35 cellular contexts compared by ENCODE assay signal in the genomic region with DNA sequence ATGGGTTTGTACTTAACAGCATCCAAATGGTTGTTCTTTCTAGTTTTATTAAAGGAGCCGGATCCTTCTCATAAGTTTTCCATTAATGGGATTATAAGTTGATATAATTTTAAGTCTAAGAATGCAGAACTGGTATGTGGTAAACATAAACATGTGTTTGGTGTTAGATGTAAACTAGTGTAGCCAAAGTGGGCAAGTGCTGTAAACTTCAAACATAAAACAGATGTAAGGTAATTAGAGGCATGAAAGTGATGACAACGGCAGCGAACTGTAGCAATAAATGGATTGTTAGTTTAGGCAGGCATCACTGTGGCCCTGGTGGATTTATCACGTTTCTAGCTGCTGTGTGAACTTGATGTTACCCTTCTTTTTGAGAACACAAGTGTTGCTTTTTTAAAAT. TPM values are rescaled to one million over a fixed set of nuclear protein-coding genes. Genes with fewer than 3 reads are reported as not detected.
"Had no signal": no experiment of that assay in that cellular context is flagged by ENCODE, and none has a peak within 500 bp of the region (broad histone marks: within the 10 kb centered on the region; RNA-seq: fewer than 3 reads in every experiment).

No MANE protein-coding gene starts in this region.

- H3K36me3 Mint-ChIP-seq: activated naive CD4-positive, alpha-beta T cell treated with anti-CD3 and anti-CD28 coated beads, Interleukin-2, amount 50 U/mL, for 24 hours; activated naive CD8-positive, alpha-beta T cell treated with anti-CD3 and anti-CD28 coated beads for 36 hours; brain had no signal

- H3K27ac ChIP-seq: adrenal gland, breast epithelium, coronary artery, dorsolateral prefrontal cortex, gastroesophageal sphincter, hepatocyte, WERI-Rb-1 had no signal

- ATAC-seq: activated CD4-positive, CD25-positive, alpha-beta regulatory T cell treated with anti-CD3 and anti-CD28 coated beads, Interleukin-2, amount 50 U/mL, for 24 hours; activated CD8-positive, alpha-beta T cell treated with anti-CD3 and anti-CD28 coated beads for 36 hours; activated naive CD8-positive, alpha-beta T cell treated with anti-CD3 and anti-CD28 coated beads, Interleukin-2, amount 50 U/mL, for 24 hours; activated T-cell treated with anti-CD3 and anti-CD28 coated beads, Interleukin-2, amount 50 U/mL, for 4 hours; activated T-helper 17 cell treated with anti-CD3 and anti-CD28 coated beads, Interleukin-2, amount 50 U/mL, for 72 hours; esophagus mucosa; gastroesophageal sphincter; T-helper 17 cell had no signal

- H3K36me3 ChIP-seq: adrenal gland, breast epithelium, gastroesophageal sphincter, heart right ventricle, WERI-Rb-1 had no signal

- H3K27ac Mint-ChIP-seq: activated B cell treated with CpG ODN at 0.5 μM for 24 hours; activated CD8-positive, alpha-beta T cell treated with anti-CD3 and anti-CD28 coated beads for 36 hours; activated naive CD4-positive, alpha-beta T cell treated with anti-CD3 and anti-CD28 coated beads, Interleukin-2, amount 50 U/mL, for 24 hours; activated naive CD8-positive, alpha-beta T cell treated with anti-CD3 and anti-CD28 coated beads for 36 hours; activated naive CD8-positive, alpha-beta T cell treated with anti-CD3 and anti-CD28 coated beads, Interleukin-2, amount 50 U/mL, for 24 hours; activated T-helper 17 cell treated with anti-CD3 and anti-CD28 coated beads, Interleukin-2, amount 50 U/mL, for 72 hours; brain; dendritic cell treated with granulocyte-macrophage colony-stimulating factor and Interleukin-4, amounts not matched to agents 40 ng/mL and 50 ng/mL, for 4 days; endodermal cell; T-helper 17 cell; T-helper 2 cell treated with Interferon-gamma antibody and Interleukin-4, amounts not matched to agents 5 μg/mL and 100 μg/mL, for 36 hours had no signal

- H3K4me3 Mint-ChIP-seq: activated B cell treated with CpG ODN at 0.5 μM for 24 hours; activated CD8-positive, alpha-beta T cell treated with anti-CD3 and anti-CD28 coated beads for 36 hours; activated naive CD4-positive, alpha-beta T cell treated with anti-CD3 and anti-CD28 coated beads, Interleukin-2, amount 50 U/mL, for 24 hours; activated naive CD8-positive, alpha-beta T cell treated with anti-CD3 and anti-CD28 coated beads for 36 hours; activated naive CD8-positive, alpha-beta T cell treated with anti-CD3 and anti-CD28 coated beads, Interleukin-2, amount 50 U/mL, for 24 hours; activated T-cell treated with anti-CD3 and anti-CD28 coated beads, Interleukin-2, amount 50 U/mL, for 4 hours; activated T-helper 17 cell treated with anti-CD3 and anti-CD28 coated beads, Interleukin-2, amount 50 U/mL, for 72 hours; brain; central memory CD8-positive, alpha-beta T cell; dendritic cell treated with granulocyte-macrophage colony-stimulating factor and Interleukin-4, amounts not matched to agents 40 ng/mL and 50 ng/mL, for 4 days; endodermal cell; T-helper 17 cell; T-helper 2 cell treated with Interferon-gamma antibody and Interleukin-4, amounts not matched to agents 5 μg/mL and 100 μg/mL, for 36 hours had no signal

- H2AFZ ChIP-seq: hepatocyte had no signal

- DNase-seq: activated B cell treated with CpG ODN at 0.5 μM for 24 hours; activated CD4-positive, alpha-beta T cell treated with anti-CD3 and anti-CD28 coated beads for 48 hours; activated CD4-positive, alpha-beta T cell treated with anti-CD3 and anti-CD28 coated beads, Interleukin-2, amount 50 U/mL, for 1 hour; activated CD4-positive, alpha-beta T cell treated with anti-CD3 and anti-CD28 coated beads, Interleukin-2, amount 50 U/mL, for 48 hours; activated CD8-positive, alpha-beta memory T cell treated with anti-CD3 and anti-CD28 coated beads for 24 hours; activated CD8-positive, alpha-beta T cell treated with anti-CD3 and anti-CD28 coated beads for 36 hours; activated effector memory CD4-positive, alpha-beta T cell treated with Interleukin-2 at 50 U/mL for 16 hours; activated gamma-delta T cell treated with Interleukin-2 at 50 U/mL for 16 hours; activated naive CD4-positive, alpha-beta T cell treated with Interleukin-2 at 50 U/mL for 16 hours; activated naive CD8-positive, alpha-beta T cell treated with anti-CD3 and anti-CD28 coated beads for 36 hours; activated naive CD8-positive, alpha-beta T cell treated with anti-CD3 and anti-CD28 coated beads, Interleukin-2, amount 50 U/mL, for 24 hours; activated T-cell treated with anti-CD3 and anti-CD28 coated beads, Interleukin-2, amount 50 U/mL, for 4 hours; adrenal gland; amygdala; aorta; dorsolateral prefrontal cortex; effector memory CD4-positive, alpha-beta T cell; endodermal cell; foreskin melanocyte; heart right ventricle; T-helper 17 cell; T1000; WERI-Rb-1 had no signal

- H3K27me3 ChIP-seq: adrenal gland, breast epithelium, hepatocyte had no signal

- H3K4me2 ChIP-seq: hepatocyte had no signal

- H3K9me3 Mint-ChIP-seq: activated B cell treated with CpG ODN at 0.5 μM for 24 hours; activated CD8-positive, alpha-beta T cell treated with anti-CD3 and anti-CD28 coated beads for 36 hours; activated naive CD8-positive, alpha-beta T cell treated with anti-CD3 and anti-CD28 coated beads for 36 hours; activated naive CD8-positive, alpha-beta T cell treated with anti-CD3 and anti-CD28 coated beads, Interleukin-2, amount 50 U/mL, for 24 hours; activated T-cell treated with anti-CD3 and anti-CD28 coated beads, Interleukin-2, amount 50 U/mL, for 4 hours; activated T-helper 17 cell treated with anti-CD3 and anti-CD28 coated beads, Interleukin-2, amount 50 U/mL, for 72 hours; central memory CD8-positive, alpha-beta T cell; dendritic cell treated with granulocyte-macrophage colony-stimulating factor and Interleukin-4, amounts not matched to agents 40 ng/mL and 50 ng/mL, for 4 days; T-helper 2 cell treated with Interferon-gamma antibody and Interleukin-4, amounts not matched to agents 5 μg/mL and 100 μg/mL, for 36 hours had no signal

- H3K9me3 ChIP-seq: adrenal gland, breast epithelium, gastroesophageal sphincter had no signal

- H3K79me2 ChIP-seq: hepatocyte had no signal

- H3K4me1 ChIP-seq: breast epithelium, gastroesophageal sphincter had no signal

- H3K4me3 ChIP-seq: adrenal gland, breast epithelium, dorsolateral prefrontal cortex, gastroesophageal sphincter, hepatocyte had no signal

- H3K4me1 Mint-ChIP-seq: activated B cell treated with CpG ODN at 0.5 μM for 24 hours; activated naive CD4-positive, alpha-beta T cell treated with anti-CD3 and anti-CD28 coated beads, Interleukin-2, amount 50 U/mL, for 24 hours; activated naive CD8-positive, alpha-beta T cell treated with anti-CD3 and anti-CD28 coated beads for 36 hours; activated naive CD8-positive, alpha-beta T cell treated with anti-CD3 and anti-CD28 coated beads, Interleukin-2, amount 50 U/mL, for 24 hours; activated T-helper 17 cell treated with anti-CD3 and anti-CD28 coated beads, Interleukin-2, amount 50 U/mL, for 72 hours; brain; central memory CD8-positive, alpha-beta T cell; T-helper 17 cell had no signal

RNA-seq across cellular contexts. Expression of gene BAMBI, which starts 37.9 kb away (rescaled TPM):
- total RNA-seq: activated T-helper 17 cell treated with anti-CD3 and anti-CD28 coated beads, Interleukin-2, amount 50 U/mL, for 72 hours had no signal
